ENCODE assay signal across 11 cellular contexts in genomic region chr17:69869667-69870066, GRCh38.
A peak's percentile ranks its signal among the peaks of the same experiment; 100 is the strongest.
DNase-seq lines count a peak whose midpoint lies in the region; ATAC-seq and TF ChIP-seq lines count a peak whose summit lies in the region.
"Had no signal": no experiment of that assay in that cellular context is flagged by ENCODE, and none has a peak within 500 bp of the region (broad histone marks: within the 10 kb centered on the region; RNA-seq: fewer than 3 reads in every experiment).

No MANE protein-coding gene starts in this region.

- WGBS in GM23248 (ENCODE audit: low coverage in 1 of 2, low lambda C conversion rate in 2 of 2, missing lambda C conversion rate in 2 of 2), 2 experiments = 87 to 100% methylated on average over 1 of the region's 1 CpG
- WGBS in suprapubic skin = 89% methylated on average over 1 of the region's 1 CpG

- TF ChIP-seq POLR2A in suprapubic skin (IDR thresholded peaks at IDR 0.05) = no peak

- H3K4me3 ChIP-seq in GM23248 (no peak overlapping the region), osteoblast (ENCODE audit: insufficient read depth, low read length) (no peak overlapping the region), suprapubic skin (no peak overlapping the region)
- H3K4me3 ChIP-seq: vagina had no signal

- DNase-seq in GM23248 (no peak), osteoblast (ENCODE audit: insufficient read length, low spot score, missing footprints) (no peak), suprapubic skin (ENCODE audit: low spot score in 2 of 2) (no peak), superior temporal gyrus (ENCODE audit: extremely low spot score) (no peak), Right ventricle myocardium superior (no peak), HCEC 1CT (no peak)
- DNase-seq: activated CD8-positive, alpha-beta memory T cell treated with anti-CD3 and anti-CD28 coated beads for 24 hours; Calu3 had no signal

- H3K9ac ChIP-seq in GM23248 = no peak overlapping the region

- no peaks in the 10 kb centered on the region for H4K20me1 ChIP-seq in GM23248 (ENCODE audit: insufficient read depth)
- no peaks in the 10 kb centered on the region for H4K20me1 ChIP-seq in osteoblast (ENCODE audit: insufficient read depth, low read length)

- H3K27ac ChIP-seq in GM23248 = peak overlapping the region; percentile 46
- H3K27ac ChIP-seq in osteoblast (ENCODE audit: low read depth, low read length) = peak overlapping the region; percentile 62
- no peak overlapping the region for H3K27ac ChIP-seq in suprapubic skin
- H3K27ac ChIP-seq: vagina had no signal

- ATAC-seq in GM18873 (IDR thresholded peaks at IDR 0.05; ENCODE audit: low FRiP score, unreplicated experiment) (peak; percentile 55), HG03432 (IDR thresholded peaks at IDR 0.05; ENCODE audit: unreplicated experiment) (peak; percentile 88), Right ventricle myocardium superior (ENCODE audit: poor library complexity) (no peak)

- H3K36me3 ChIP-seq in GM23248 (ENCODE audit: low read depth) (no peaks in the 10 kb centered on the region), osteoblast (ENCODE audit: insufficient read depth, low read length) (no peaks in the 10 kb centered on the region), suprapubic skin (no peaks in the 10 kb centered on the region)
- H3K36me3 ChIP-seq: vagina had no signal

- H3K4me1 ChIP-seq in GM23248 (ENCODE audit: insufficient read depth) = peaks cover 44% of the 10 kb centered on the region
- H3K4me1 ChIP-seq in osteoblast (ENCODE audit: insufficient read depth, low read length) = peaks cover 26% of the 10 kb centered on the region
- peaks cover 3% of the 10 kb centered on the region for H3K4me1 ChIP-seq in suprapubic skin

- intact Hi-C loops in Right ventricle myocardium superior (cut with DNase I) = no loop called here

- H3K9me2 ChIP-seq in GM23248 (ENCODE audit: insufficient read depth) = no peaks in the 10 kb centered on the region

- H3K9me3 ChIP-seq in GM23248 (ENCODE audit: low read depth) (no peaks in the 10 kb centered on the region), osteoblast (ENCODE audit: low read depth, low read length) (no peaks in the 10 kb centered on the region), suprapubic skin (no peaks in the 10 kb centered on the region)
- H3K9me3 ChIP-seq: vagina had no signal

- no peak for TF ChIP-seq CTCF in osteoblast (IDR thresholded peaks at IDR 0.05; ENCODE audit: extremely low read depth, low read depth, low read length)
- TF ChIP-seq CTCF in suprapubic skin (IDR thresholded peaks at IDR 0.05) = no peak

- H2AFZ ChIP-seq in GM23248 (no peak overlapping the region), osteoblast (ENCODE audit: low read length) (no peak overlapping the region)

- peaks cover 44% of the 10 kb centered on the region for H3F3A ChIP-seq in GM23248 (ENCODE audit: insufficient read depth)

- H3K4me2 ChIP-seq in GM23248 (ENCODE audit: unreplicated experiment) (peak overlapping the region; percentile 51), osteoblast (ENCODE audit: insufficient read depth, low read length) (no peak overlapping the region)

- H3K27me3 ChIP-seq in GM23248 (replicated peaks; ENCODE audit: insufficient read depth) (no peaks in the 10 kb centered on the region), osteoblast (ENCODE audit: insufficient read depth, low read length) (no peaks in the 10 kb centered on the region), suprapubic skin (no peaks in the 10 kb centered on the region)
- H3K27me3 ChIP-seq: vagina had no signal

- in situ Hi-C loops in GM23248 (cut with MboI) = no loop called here

- no peaks in the 10 kb centered on the region for H3K79me2 ChIP-seq in GM23248 (ENCODE audit: insufficient read depth)
- H3K79me2 ChIP-seq in osteoblast (ENCODE audit: insufficient read depth, low read length) = no peaks in the 10 kb centered on the region

- TF ChIP-seq EP300 in suprapubic skin (IDR thresholded peaks at IDR 0.05) = no peak
